In genomic region chr5:136004436-136004835, GRCh38 we compare ENCODE assay signal across 19 cellular contexts. TPM values are rescaled to one million over a fixed set of nuclear protein-coding genes. Genes with fewer than 3 reads are reported as not detected.
DNase-seq lines count a peak whose midpoint lies in the region; ATAC-seq and TF ChIP-seq lines count a peak whose summit lies in the region.
"Had no signal": no experiment of that assay in that cellular context is flagged by ENCODE, and none has a peak within 500 bp of the region (broad histone marks: within the 10 kb centered on the region; RNA-seq: fewer than 3 reads in every experiment).

No MANE protein-coding gene starts in this region.

- no TSS peak for BruUV-seq in OCI-LY7 (replicated peaks; lab: Mats Ljungman, UMichigan)

- peak; percentile 29 to 49 for ATAC-seq in lower lobe of right lung
- no peak for ATAC-seq in GM18511 (IDR thresholded peaks at IDR 0.05; ENCODE audit: unreplicated experiment)
- ATAC-seq: activated CD4-positive, CD25-positive, alpha-beta regulatory T cell treated with anti-CD3 and anti-CD28 coated beads, Interleukin-2, amount 50 U/mL, for 24 hours had no signal

- H3K4me1 ChIP-seq in lower lobe of right lung (peaks cover 25% of the 10 kb centered on the region), OCI-LY7 (ENCODE audit: insufficient read depth, low read length, poor library complexity, severe bottlenecking) (no peaks in the 10 kb centered on the region)
- H3K4me1 ChIP-seq: neural progenitor cell had no signal

- POLR2A ChIA-PET in BJ (lab: Charles Lee) (no interaction called here), OCI-LY7 (lab: Charles Lee) (no interaction called here)

- no peak overlapping the region for H3K4me3 ChIP-seq in BJ (ENCODE audit: low read depth, low read length)
- H3K4me3 ChIP-seq in choroid plexus epithelial cell (ENCODE audit: low read depth, low read length), result no peak overlapping the region
- no peak overlapping the region for H3K4me3 ChIP-seq in lower lobe of right lung
- H3K4me3 ChIP-seq in OCI-LY7 (ENCODE audit: low read depth, low read length, poor library complexity, severe bottlenecking), result no peak overlapping the region
- H3K4me3 ChIP-seq: BLaER1 treated with 17β-estradiol and CSF1 and Interleukin-3, amounts not matched to agents 10 nM and 100 nM; neural progenitor cell; right atrium auricular region had no signal

- no peaks in the 10 kb centered on the region for H3K36me3 ChIP-seq in BJ (ENCODE audit: control insufficient read depth, insufficient read depth, low read length)
- H3K36me3 ChIP-seq in lower lobe of right lung, result no peaks in the 10 kb centered on the region
- no peaks in the 10 kb centered on the region for H3K36me3 ChIP-seq in OCI-LY7 (ENCODE audit: insufficient read depth, low read length)
- H3K36me3 ChIP-seq: BLaER1 treated with 17β-estradiol and CSF1 and Interleukin-3, amounts not matched to agents 10 nM and 100 nM; neural progenitor cell; right atrium auricular region had no signal

- no peak for TF ChIP-seq CTCF in BJ (IDR thresholded peaks at IDR 0.05; ENCODE audit: insufficient read depth, low read depth, low read length)
- TF ChIP-seq CTCF in choroid plexus epithelial cell (conservative IDR thresholded peaks at IDR 0.05; ENCODE audit: low read depth, low read length), result no peak
- no peak for TF ChIP-seq CTCF in lower lobe of right lung (IDR thresholded peaks at IDR 0.05)
- TF ChIP-seq CTCF in OCI-LY7 (conservative IDR thresholded peaks at IDR 0.05; ENCODE audit: low read length), result no peak

- no peak overlapping the region for H3K4me2 ChIP-seq in OCI-LY7 (ENCODE audit: low read length)
- H3K4me2 ChIP-seq: neural progenitor cell had no signal

- H3K27ac ChIP-seq in lower lobe of right lung, result no peak overlapping the region
- no peak overlapping the region for H3K27ac ChIP-seq in OCI-LY7 (ENCODE audit: low read depth, low read length, poor library complexity, severe bottlenecking)
- H3K27ac ChIP-seq: BLaER1 treated with 17β-estradiol and CSF1 and Interleukin-3, amounts not matched to agents 10 nM and 100 nM; neural progenitor cell; right atrium auricular region had no signal

- no peak overlapping the region for H2AFZ ChIP-seq in OCI-LY7 (ENCODE audit: low read length)
- H2AFZ ChIP-seq: neural progenitor cell had no signal

- DNase-seq in BJ (ENCODE audit: low read depth) (peak; percentile 43), NCI-H226 (peak; percentile 56), choroid plexus epithelial cell (ENCODE audit: low read depth) (peak; percentile 48), lower lobe of right lung (no peak), OCI-LY7 (ENCODE audit: low spot score) (no peak), HK-2 (ENCODE audit: unreplicated experiment) (no peak), DMS53 (lab: John Stamatoyannopoulos, UW) (no peak)
- DNase-seq: activated gamma-delta T cell treated with Interleukin-2 at 50 U/mL for 16 hours; NCI-H2029 treated with DMSO at 0.1 percent for 48 hours; NCI-H526 treated with DMSO at 0.1 percent for 48 hours; stimulated activated CD4-positive, alpha-beta T cell treated with anti-CD3 and anti-CD28 coated beads, Interleukin-2, amount 100 ng/mL, for 24 hours had no signal

- no peaks in the 10 kb centered on the region for H3K9me2 ChIP-seq in OCI-LY7 (ENCODE audit: insufficient read depth, low read length)

- intact Hi-C loops in lower lobe of right lung (cut with DNase I) (no loop called here), OCI-LY7 (cut with micrococcal nuclease; ENCODE audit: unreplicated experiment) (no loop called here)

- H3K27me3 ChIP-seq in BJ (ENCODE audit: control insufficient read depth, insufficient read depth, low read length) (no peaks in the 10 kb centered on the region), lower lobe of right lung (ENCODE audit: low read depth) (no peaks in the 10 kb centered on the region)
- H3K27me3 ChIP-seq: BLaER1 treated with 17β-estradiol and CSF1 and Interleukin-3, amounts not matched to agents 10 nM and 100 nM; neural progenitor cell; right atrium auricular region had no signal

- no peaks in the 10 kb centered on the region for H3K9me3 ChIP-seq in lower lobe of right lung
- H3K9me3 ChIP-seq in OCI-LY7 (ENCODE audit: low read length), result no peaks in the 10 kb centered on the region
- H3K9me3 ChIP-seq: BLaER1 treated with 17β-estradiol and CSF1 and Interleukin-3, amounts not matched to agents 10 nM and 100 nM; right atrium auricular region had no signal

- no peaks in the 10 kb centered on the region for H4K20me1 ChIP-seq in OCI-LY7 (ENCODE audit: insufficient read depth, low read length)
- H4K20me1 ChIP-seq: BLaER1 treated with 17β-estradiol and CSF1 and Interleukin-3, amounts not matched to agents 10 nM and 100 nM had no signal

- H3K79me2 ChIP-seq in OCI-LY7 (ENCODE audit: insufficient read depth, low read depth, low read length), result no peaks in the 10 kb centered on the region

- CTCF ChIA-PET in BJ (lab: Yijun Ruan, JAX), result interaction anchor here (0.9 to 1.3 kb wide), 3 partner anchors 10 to 54 kb away, joined by 3 to 5 read pairs (median 3); no protein-coding TSS in a partner anchor
- CTCF ChIA-PET in OCI-LY7 (lab: Charles Lee; ENCODE audit: unreplicated experiment), result no interaction called here

RNA-seq across cellular contexts. Expression of gene TGFBI, which starts 24.4 kb away (rescaled TPM):
- 987 and 1,228 TPM in 2 replicates for polyA plus RNA-seq in BJ (2011; rRNA removed)
- polyA minus RNA-seq in BJ (2011; rRNA and poly(A)+ RNA removed), result 332 and 387 TPM in 2 replicates
- total RNA-seq in lower lobe of right lung (140 TPM), OCI-LY7 (2022) (not detected in 2 replicates)
- not detected in 2 replicates for total RNA-seq in OCI-LY7 (2014; rRNA removed; shearing (Covaris generic))

RNA-seq across cellular contexts. Expression of gene LECT2, which starts 49.7 kb away (rescaled TPM):
- 0.10 TPM in 1 of 2 replicates, not detected in the other for polyA plus RNA-seq in BJ (2011; rRNA removed)
- not detected in 2 replicates for polyA minus RNA-seq in BJ (2011; rRNA and poly(A)+ RNA removed)
- total RNA-seq in lower lobe of right lung, result not detected
- total RNA-seq in OCI-LY7 (2014; rRNA removed; shearing (Covaris generic)), result not detected in 2 replicates
- total RNA-seq in OCI-LY7 (2022), result not detected in 2 replicates
- total RNA-seq: frontal cortex, mesenteric fat pad, right atrium auricular region, temporal lobe had no signal

Comparison
In these comparisons a context has a peak if more than half of its experiments do, and no peak if none do; other contexts are left out.
1. DNase-seq: peak in BJ (single experiment), NCI-H226 (single experiment) and choroid plexus epithelial cell (single experiment); none in lower lobe of right lung (single experiment), OCI-LY7 (single experiment), HK-2 (single experiment) and DMS53 (single experiment).
2. RNA of gene TGFBI, which starts 24.4 kb away (total RNA-seq): 140 TPM in lower lobe of right lung (single experiment); not detected in OCI-LY7; every median in the first group is over 100 times any median in the second.